ENCODE assay signal across 8 cellular contexts in the genomic region with DNA sequence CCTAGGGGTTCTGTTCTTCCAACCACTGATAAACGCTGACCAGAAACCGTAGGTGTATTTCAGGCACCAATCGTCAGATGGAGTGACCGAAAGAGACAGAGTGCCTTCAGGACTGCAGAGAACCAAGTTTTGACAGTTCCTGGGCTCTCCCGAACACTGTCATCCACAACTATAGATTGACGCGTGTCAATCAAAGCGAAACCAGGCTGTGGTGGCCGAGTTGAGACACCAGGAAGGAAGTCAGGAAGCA. TPM values are rescaled to one million over a fixed set of nuclear protein-coding genes. Genes with fewer than 3 reads are reported as not detected.
DNase-seq lines count a peak whose midpoint lies in the region; ATAC-seq and TF ChIP-seq lines count a peak whose summit lies in the region.

No MANE protein-coding gene starts in this region.

- H3K4me3 ChIP-seq in AG09309 (ENCODE audit: control insufficient read depth, low read depth, low read length) (peak overlapping the region; percentile 72), ascending aorta (peak overlapping the region; percentile 72 to 82), lung (peak overlapping the region; percentile 14), vagina (peak overlapping the region; percentile 56 to 76)

- TF ChIP-seq POLR2A in vagina (IDR thresholded peaks at IDR 0.05) = no peak

- intact Hi-C loops in ascending aorta (cut with DNase I) (loop anchor here (1.0 to 10.0 kb wide), 7 partner anchors 50 to 380 kb away; partner anchors contain the start of genes RANGRF, RNF227 and RPL26), vagina (cut with DNase I) (loop anchor here (5.0 kb wide), 1 partner anchor 100 kb away; the partner anchor contains the start of gene HES7)

- TF ChIP-seq CTCF in AG09309 (IDR thresholded peaks at IDR 0.05; ENCODE audit: control insufficient read depth, insufficient read depth, low read depth, low read length, missing control alignments) (no peak), ascending aorta (IDR thresholded peaks at IDR 0.05) (no peak), lung (IDR thresholded peaks at IDR 0.05; ENCODE audit: control extremely low read depth, extremely low read depth) (no peak), vagina (IDR thresholded peaks at IDR 0.05) (no peak)

- WGBS in lung, 2 donors = 0 to 1% methylated on average over 9 of the region's 9 CpGs

- DNase-seq in AG09309 (ENCODE audit: low read depth) = no peak
- DNase-seq in ascending aorta (ENCODE audit: low spot score in 2 of 2) = no peak
- no peak for DNase-seq in lung (ENCODE audit: low spot score)
- DNase-seq in vagina (ENCODE audit: extremely low spot score in 2 of 2) = no peak

- H3K36me3 ChIP-seq in ascending aorta = peaks cover 0 to under 1% of the 10 kb centered on the region in 2 donors
- peaks cover 0 to 2% of the 10 kb centered on the region in 2 donors for H3K36me3 ChIP-seq in lung (ENCODE audit: control insufficient read depth in 2 of 2, insufficient read depth in 2 of 2, low read length in 2 of 2)
- no peaks in the 10 kb centered on the region for H3K36me3 ChIP-seq in vagina

- H3K27ac ChIP-seq in ascending aorta (peak overlapping the region; percentile 94 to 96), lung (ENCODE audit: low read depth in 1 of 2, low read length in 1 of 2) (peak overlapping the region; percentile 96 to 98), vagina (peak overlapping the region; percentile 96)

- H3K4me1 ChIP-seq in ascending aorta (peaks cover 8 to 18% of the 10 kb centered on the region in 2 donors), lung (ENCODE audit: control insufficient read depth in 2 of 2, insufficient read depth in 2 of 2, low read length in 2 of 2) (peaks cover 1 to 4% of the 10 kb centered on the region in 2 donors), vagina (peaks cover 30% of the 10 kb centered on the region)

- H3K27me3 ChIP-seq in ascending aorta (no peaks in the 10 kb centered on the region), lung (ENCODE audit: control insufficient read depth, insufficient read depth) (no peaks in the 10 kb centered on the region), vagina (no peaks in the 10 kb centered on the region)

- ATAC-seq in GM19324 (IDR thresholded peaks at IDR 0.05; ENCODE audit: low FRiP score, unreplicated experiment) (peak; percentile 37), HG03460 (IDR thresholded peaks at IDR 0.05; ENCODE audit: unreplicated experiment) (peak; percentile 27), lung (ENCODE audit: insufficient read depth, low FRiP score) (no peak), HG03520 (IDR thresholded peaks at IDR 0.05; ENCODE audit: unreplicated experiment) (no peak), HG03139 (IDR thresholded peaks at IDR 0.05; ENCODE audit: unreplicated experiment) (no peak)

- H3K9me3 ChIP-seq in ascending aorta = no peaks in the 10 kb centered on the region
- H3K9me3 ChIP-seq in lung (ENCODE audit: control insufficient read depth in 2 of 2, insufficient read depth in 1 of 2, low read length in 1 of 2) = no peaks in the 10 kb centered on the region
- H3K9me3 ChIP-seq in vagina = no peaks in the 10 kb centered on the region

RNA-seq across cellular contexts. Expression of gene AURKB, which starts 11.9 kb away (rescaled TPM):
- not detected for total RNA-seq in ascending aorta
- total RNA-seq in lung = 1 to 10 TPM; 2.1 to 3.9 TPM
- polyA plus RNA-seq in lung = 1 to 10 TPM; 3.6 to 5.7 TPM
- not detected for total RNA-seq in vagina

RNA-seq across cellular contexts. Expression of gene CTC1, which starts 25.6 kb away (rescaled TPM):
- total RNA-seq in ascending aorta (18.8 TPM), lung (10 to 100 TPM; 27.7 to 45.3 TPM), vagina (33.9 TPM)
- 10 to 100 TPM; 19.1 to 26.5 TPM for polyA plus RNA-seq in lung

RNA-seq across cellular contexts. Expression of gene PFAS, which starts 26.8 kb away (rescaled TPM):
- total RNA-seq in ascending aorta = 108 TPM
- total RNA-seq in lung = 10 to 100 TPM; 20.1 to 47.6 TPM
- 10 to 100 TPM; 14.0 to 15.3 TPM for polyA plus RNA-seq in lung
- 36.3 TPM for total RNA-seq in vagina

RNA-seq across cellular contexts. Expression of gene BORCS6, which starts 32.3 kb away (rescaled TPM):
- 29.5 TPM for total RNA-seq in ascending aorta
- 10 to 100 TPM in 1 of 2 donors, 1 to 10 TPM in 1; 5.3 to 10.8 TPM for total RNA-seq in lung
- polyA plus RNA-seq in lung = 10 to 100 TPM in 1 of 2 donors, 1 to 10 TPM in 1; 5.6 to 10.5 TPM
- 9.6 TPM for total RNA-seq in vagina

RNA-seq across cellular contexts. Expression of gene TMEM107, which starts 46.1 kb away (rescaled TPM):
- total RNA-seq in ascending aorta = 1.6 TPM
- 10 to 100 TPM; 24.4 to 33.1 TPM for total RNA-seq in lung
- polyA plus RNA-seq in lung = 10 to 100 TPM; 13.2 to 19.0 TPM
- 20.6 TPM for total RNA-seq in vagina

Comparison
In these comparisons a context has a peak if more than half of its experiments do, and no peak if none do; other contexts are left out.
1. H3K4me3 ChIP-seq: peak in every context shown above with its lines; median percentile 77 in ascending aorta; 72 in AG09309; 66 in vagina; 14 in lung.
2. ATAC-seq: peak in GM19324 (single experiment) and HG03460 (single experiment); none in lung (single experiment), HG03520 (single experiment) and HG03139 (single experiment).
3. Peak in every context shown above with its lines, with median percentiles within 50 percentile points of each other: H3K27ac ChIP-seq.